In genomic region chr16:88736496-88736895, GRCh38 we compare ENCODE assay signal across 39 cellular contexts. TPM values are rescaled to one million over a fixed set of nuclear protein-coding genes. Genes with fewer than 3 reads are reported as not detected.
A peak's percentile ranks its signal among the peaks of the same experiment; 100 is the strongest.
DNase-seq lines count a peak whose midpoint lies in the region; ATAC-seq, FAIRE-seq and TF ChIP-seq lines count a peak whose summit lies in the region.
"Had no signal": no experiment of that assay in that cellular context is flagged by ENCODE, and none has a peak within 500 bp of the region (broad histone marks: within the 10 kb centered on the region; RNA-seq: fewer than 3 reads in every experiment).

No MANE protein-coding gene starts in this region.

- H3K27ac ChIP-seq in HCT116 (ENCODE audit: low read depth, low read length) (no peak overlapping the region), K562 (ENCODE audit: extremely low read depth, low read depth, low read length) (no peak overlapping the region), neuronal stem cell (replicated peaks; ENCODE audit: low read length) (no peak overlapping the region), esophagus muscularis mucosa (replicated peaks in 1 of 4) (no peak overlapping the region), kidney (ENCODE audit: low read depth in 2 of 2, low read length in 2 of 2) (no peak overlapping the region)
- H3K27ac ChIP-seq: 22Rv1; A549; BLaER1; BLaER1 treated with 17β-estradiol and CSF1 and Interleukin-3, amounts not matched to agents 10 nM and 100 nM had no signal

- DNase-seq in HCT116 (ENCODE audit: low read depth, low spot score) = no peak
- DNase-seq in T-helper 17 cell = no peak
- DNase-seq in K562 (ENCODE audit: extremely low read depth in 1 of 4, low spot score in 3 of 4) = no peak
- no peak for DNase-seq in neuronal stem cell (ENCODE audit: low spot score)
- DNase-seq in NCI-H2196 (lab: John Stamatoyannopoulos, UW; ENCODE audit: unreplicated experiment) = no peak
- DNase-seq in esophagus muscularis mucosa (ENCODE audit: extremely low spot score) = no peak
- DNase-seq in SW 1271 (lab: John Stamatoyannopoulos, UW) = no peak
- DNase-seq in kidney = no peak
- DNase-seq: 8988T; ACHN; AML-193; BE2C; Caco-2; Calu3; CD4-positive, alpha-beta memory T cell; CD4-positive, alpha-beta T cell; CD4-positive, CD25-positive, alpha-beta regulatory T cell; CD8-positive, alpha-beta memory T cell; CD8-positive, alpha-beta T cell; COR-L47; DMS 273 treated with DMSO at 0.1 percent for 48 hours; DMS153; DMS53; DMS79; DMS79 treated with DMSO at 0.1 percent for 48 hours; DND-41; EL had no signal

- peak overlapping the region; percentile 65 for H4K8ac ChIP-seq in neuronal stem cell (ENCODE audit: low read depth, low read length)

- ATAC-seq in HCT116 = no peak
- ATAC-seq in T-helper 17 cell = no peak
- no peak for ATAC-seq in K562

- CTCF ChIA-PET in HCT116 (lab: Charles Lee) (interaction anchor here (1.5 to 2.2 kb wide), 4 partner anchors 12 to 430 kb away, joined by 20 to 59 read pairs (median 32); partner anchors contain the start of genes APRT and PIEZO1), K562 (lab: Yijun Ruan, JAX; ENCODE audit: low intra/inter-chr PET ratio) (interaction anchor here (0.6 to 3.1 kb wide), 8 partner anchors 45 to 480 kb away, joined by 3 to 51 read pairs (median 6); partner anchors contain the start of genes APRT and PIEZO1)

- H3K4me3 ChIP-seq in HCT116 (replicated peaks in 1 of 2; ENCODE audit: low read depth in 1 of 2, low read length in 2 of 2) = no peak overlapping the region
- no peak overlapping the region for H3K4me3 ChIP-seq in K562
- no peak overlapping the region for H3K4me3 ChIP-seq in neuronal stem cell (ENCODE audit: low read length in 2 of 2)
- H3K4me3 ChIP-seq in esophagus muscularis mucosa = no peak overlapping the region
- H3K4me3 ChIP-seq in kidney (ENCODE audit: low read length in 2 of 2) = no peak overlapping the region
- H3K4me3 ChIP-seq: A549; BLaER1; BLaER1 treated with 17β-estradiol and CSF1 and Interleukin-3, amounts not matched to agents 10 nM and 100 nM had no signal

- H2BK15ac ChIP-seq in neuronal stem cell (ENCODE audit: low read length) = peak overlapping the region; percentile 98

- no TSS peak for BruUV-seq in HCT116 (replicated peaks; lab: Mats Ljungman, UMichigan)
- no TSS peak for BruUV-seq in K562 (replicated peaks; lab: Mats Ljungman, UMichigan)

- no peaks in the 10 kb centered on the region for H3K9me2 ChIP-seq in HCT116 (ENCODE audit: insufficient read depth)

- H3K23ac ChIP-seq in neuronal stem cell (ENCODE audit: low read depth, low read length, poor library complexity) = peak overlapping the region; percentile 65

- RAD21 ChIA-PET in HCT116 (lab: Charles Lee; ENCODE audit: low non-redundant PET in 1 of 2, low total read pairs in 2 of 2, uncharacterized antibody in 2 of 2, unreplicated experiment in 2 of 2) = interaction anchor here in 1 of 2 experiments (1.1 kb wide), 1 partner anchor 34 kb away, joined by 3 read pairs; no protein-coding TSS in a partner anchor

- FAIRE-seq in K562 (lab: Jason Lieb, UNC) (no peak), kidney (lab: Jason Lieb, UNC) (no peak)
- FAIRE-seq: A204.1, A549, D721Med had no signal

- peaks cover 14 to 56% of the 10 kb centered on the region in 2 experiments; a peak in 3 of 4 replicates for H3K36me3 ChIP-seq in HCT116 (ENCODE audit: control insufficient read depth in 1 of 2, insufficient read depth in 2 of 2, low read length in 2 of 2)
- peaks cover 99% of the 10 kb centered on the region for H3K36me3 ChIP-seq in K562 (ENCODE audit: control insufficient read depth, insufficient read depth, low read length)
- no peaks in the 10 kb centered on the region for H3K36me3 ChIP-seq in neuronal stem cell (replicated peaks in 1 of 2; ENCODE audit: control insufficient read depth in 2 of 2, insufficient read depth in 2 of 2, low read length in 2 of 2)
- H3K36me3 ChIP-seq in esophagus muscularis mucosa = peaks cover 45 to 98% (median 88%) of the 10 kb centered on the region in 4 donors
- H3K36me3 ChIP-seq in kidney (ENCODE audit: control insufficient read depth in 1 of 2, insufficient read depth in 2 of 2, low read length in 2 of 2) = peaks cover 12 to 13% of the 10 kb centered on the region in 2 donors
- H3K36me3 ChIP-seq: BE2C had no signal

- no peak overlapping the region for H3K4me3 Mint-ChIP-seq in T-helper 17 cell
- H3K4me3 Mint-ChIP-seq: B cell; CD14-positive monocyte; CD4-positive, alpha-beta memory T cell; CD4-positive, alpha-beta T cell; CD4-positive, CD25-positive, alpha-beta regulatory T cell; CD8-positive, alpha-beta memory T cell; CD8-positive, alpha-beta T cell had no signal

- H2BK5ac ChIP-seq in neuronal stem cell (ENCODE audit: low read length) = peak overlapping the region; percentile 88

- H2AFZ ChIP-seq in HCT116 (ENCODE audit: low read depth, low read length, poor library complexity, severe bottlenecking) (no peak overlapping the region), K562 (ENCODE audit: low read depth, low read length) (no peak overlapping the region), neuronal stem cell (ENCODE audit: low read length) (no peak overlapping the region)

- H3K79me1 ChIP-seq in neuronal stem cell (ENCODE audit: low read depth, low read length) = no peaks in the 10 kb centered on the region

- H3K27me3 ChIP-seq in HCT116 (ENCODE audit: insufficient read depth, low read length) = no peaks in the 10 kb centered on the region
- no peaks in the 10 kb centered on the region for H3K27me3 ChIP-seq in K562 (ENCODE audit: control insufficient read depth in 2 of 2, insufficient read depth in 2 of 2, low read length in 2 of 2)
- peaks cover 0 to 7% (median 0%) of the 10 kb centered on the region in 3 experiments for H3K27me3 ChIP-seq in neuronal stem cell (ENCODE audit: control insufficient read depth in 3 of 3, insufficient read depth in 3 of 3, low read depth in 1 of 3, low read length in 3 of 3)
- no peaks in the 10 kb centered on the region for H3K27me3 ChIP-seq in esophagus muscularis mucosa
- H3K27me3 ChIP-seq: BLaER1; BLaER1 treated with 17β-estradiol and CSF1 and Interleukin-3, amounts not matched to agents 10 nM and 100 nM had no signal

- peak overlapping the region; percentile 53 for H3K27ac Mint-ChIP-seq in T-helper 17 cell
- H3K27ac Mint-ChIP-seq: B cell; CD4-positive, alpha-beta T cell; CD8-positive, alpha-beta T cell had no signal

- intact Hi-C loops in HCT116 (cut with micrococcal nuclease) = loop anchor here (2.0 to 5.0 kb wide), 3 partner anchors 46 to 481 kb away; partner anchors contain the start of genes CDT1 and ZNF778
- intact Hi-C loops in K562 (cut with micrococcal nuclease) = loop anchor here (2.0 kb wide), 1 partner anchor 48 kb away; the partner anchor contains the start of gene PIEZO1
- intact Hi-C loops in esophagus muscularis mucosa (cut with DNase I) = no loop called here
- intact Hi-C loops in kidney (cut with DNase I) = loop anchor here (5.0 kb wide), 1 partner anchor 46 kb away; no protein-coding TSS in a partner anchor

- in situ Hi-C loops in K562 (cut with MboI) = no loop called here

- H3K9me3 ChIP-seq in HCT116 (ENCODE audit: control insufficient read depth in 1 of 2, insufficient read depth in 1 of 2, low read depth in 1 of 2, low read length in 2 of 2) = no peaks in the 10 kb centered on the region
- H3K9me3 ChIP-seq in T-helper 17 cell (ENCODE audit: control insufficient read depth, low read length, poor library complexity, severe bottlenecking) = no peaks in the 10 kb centered on the region
- H3K9me3 ChIP-seq in K562 (replicated peaks; ENCODE audit: control insufficient read depth, insufficient read depth, low read depth, low read length) = no peaks in the 10 kb centered on the region
- H3K9me3 ChIP-seq in neuronal stem cell (replicated peaks in 1 of 2; ENCODE audit: control insufficient read depth in 2 of 2, insufficient read depth in 1 of 2, low read depth in 1 of 2, low read length in 2 of 2) = no peaks in the 10 kb centered on the region
- no peaks in the 10 kb centered on the region for H3K9me3 ChIP-seq in esophagus muscularis mucosa
- H3K9me3 ChIP-seq in kidney (ENCODE audit: control insufficient read depth in 1 of 2, low read length in 2 of 2) = no peaks in the 10 kb centered on the region
- H3K9me3 ChIP-seq: A549; BE2C; BLaER1; BLaER1 treated with 17β-estradiol and CSF1 and Interleukin-3, amounts not matched to agents 10 nM and 100 nM; Caco-2 had no signal

- peak overlapping the region; percentile 27 for H3K18ac ChIP-seq in neuronal stem cell (ENCODE audit: low read length)

- H3K9ac ChIP-seq in HCT116 (ENCODE audit: low read length) = no peak overlapping the region
- no peak overlapping the region for H3K9ac ChIP-seq in K562 (ENCODE audit: insufficient read depth in 1 of 2, low read depth in 2 of 2, low read length in 2 of 2)
- no peak overlapping the region for H3K9ac ChIP-seq in neuronal stem cell (ENCODE audit: low read depth, low read length, poor library complexity)
- H3K9ac ChIP-seq in kidney (ENCODE audit: low read length in 2 of 2) = no peak overlapping the region
- H3K9ac ChIP-seq: BLaER1 had no signal

- H3K4ac ChIP-seq in neuronal stem cell (ENCODE audit: low read length) = no peak overlapping the region

- no peaks in the 10 kb centered on the region for H3K27me3 Mint-ChIP-seq in T-helper 17 cell
- H3K27me3 Mint-ChIP-seq: B cell; CD4-positive, alpha-beta memory T cell; CD4-positive, alpha-beta T cell; CD4-positive, CD25-positive, alpha-beta regulatory T cell; CD8-positive, alpha-beta memory T cell had no signal

- H3K4me1 Mint-ChIP-seq in T-helper 17 cell = peaks cover 2% of the 10 kb centered on the region
- H3K4me1 Mint-ChIP-seq: CD14-positive monocyte; CD4-positive, CD25-positive, alpha-beta regulatory T cell had no signal

- peaks cover 0 to 5% of the 10 kb centered on the region in 2 experiments; a peak in 1 of 4 replicates for H3K4me1 ChIP-seq in HCT116 (ENCODE audit: control insufficient read depth in 1 of 2, insufficient read depth in 2 of 2, low read length in 2 of 2)
- H3K4me1 ChIP-seq in K562 (replicated peaks in 1 of 2; ENCODE audit: control insufficient read depth in 2 of 2, insufficient read depth in 2 of 2, low read length in 2 of 2) = peaks cover 0 to 94% of the 10 kb centered on the region in 2 experiments; a peak in 3 of 5 replicates
- H3K4me1 ChIP-seq in neuronal stem cell (ENCODE audit: control insufficient read depth in 2 of 2, insufficient read depth in 1 of 2, low read depth in 1 of 2, low read length in 2 of 2) = peaks cover 2 to 3% of the 10 kb centered on the region in 2 donors
- H3K4me1 ChIP-seq in esophagus muscularis mucosa = peaks cover 5 to 18% (median 11%) of the 10 kb centered on the region in 4 donors
- H3K4me1 ChIP-seq in kidney (ENCODE audit: control insufficient read depth in 1 of 2, insufficient read depth in 1 of 2, low read depth in 1 of 2, low read length in 2 of 2) = peaks cover 0 to 7% of the 10 kb centered on the region in 2 donors
- H3K4me1 ChIP-seq: Caco-2 had no signal

- H3K4me2 ChIP-seq in HCT116 (ENCODE audit: low read length) (no peak overlapping the region), K562 (ENCODE audit: insufficient read depth, low read length) (no peak overlapping the region), neuronal stem cell (ENCODE audit: insufficient read depth, low read length, poor library complexity, severe bottlenecking) (no peak overlapping the region)
- H3K4me2 ChIP-seq: A549; BLaER1 treated with 17β-estradiol and CSF1 and Interleukin-3, amounts not matched to agents 10 nM and 100 nM had no signal

- H2BK120ac ChIP-seq in neuronal stem cell (ENCODE audit: low read depth, low read length) = no peak overlapping the region

- TF ChIP-seq RAD21 in HCT116 (IDR thresholded peaks at IDR 0.05; ENCODE audit: low read depth) (no peak), K562 (CRISPR knock-in tag; conservative IDR thresholded peaks at IDR 0.05 in 1 of 2, IDR thresholded peaks at IDR 0.05 in 1 of 2) (no peak)

- no peaks in the 10 kb centered on the region for H3K36me3 Mint-ChIP-seq in T-helper 17 cell (ENCODE audit: low read depth)

- no peak for TF ChIP-seq EP300 in K562 (IDR thresholded peaks at IDR 0.05; ENCODE audit: low read length)
- TF ChIP-seq EP300 in esophagus muscularis mucosa (IDR thresholded peaks at IDR 0.05) = no peak

- H4K91ac ChIP-seq in neuronal stem cell (ENCODE audit: low read depth, low read length, poor library complexity) = no peak overlapping the region

- H2AK5ac ChIP-seq in neuronal stem cell (ENCODE audit: low read depth, low read length) = peak overlapping the region; percentile 99

- POLR2A ChIA-PET in HCT116 (lab: Charles Lee) = no interaction called here
- POLR2A ChIA-PET in K562 (lab: Yijun Ruan, JAX) = interaction anchor here (1.3 to 1.7 kb wide), 6 partner anchors 10 to 73 kb away, joined by 4 to 17 read pairs (median 5); no protein-coding TSS in a partner anchor

- TF ChIP-seq POLR2A in HCT116 (IDR thresholded peaks at IDR 0.05; ENCODE audit: borderline replicate concordance, extremely low read depth, insufficient read depth, insufficient read length) (no peak), K562 (conservative IDR thresholded peaks at IDR 0.05) (no peak), esophagus muscularis mucosa (IDR thresholded peaks at IDR 0.05; ENCODE audit: low read depth) (no peak)

- peak overlapping the region; percentile 73 for H2BK12ac ChIP-seq in neuronal stem cell (ENCODE audit: low read length)

- no peaks in the 10 kb centered on the region for H4K20me1 ChIP-seq in HCT116 (ENCODE audit: insufficient read depth)
- peaks cover 8% of the 10 kb centered on the region for H4K20me1 ChIP-seq in K562 (replicated peaks; ENCODE audit: control insufficient read depth, insufficient read depth, low read length)

- H3K79me2 ChIP-seq in HCT116 (ENCODE audit: insufficient read depth, low read length) (peaks cover 13% of the 10 kb centered on the region; the same call in 1 of the 2 replicates), K562 (ENCODE audit: control insufficient read depth, insufficient read depth, low read length) (peaks cover 7% of the 10 kb centered on the region; the same call in 2 of the 3 replicates)

- TF ChIP-seq CTCF in HCT116 (IDR thresholded peaks at IDR 0.05 in 2 of 3, conservative IDR thresholded peaks at IDR 0.05 in 1 of 3; ENCODE audit: borderline replicate concordance in 1 of 3, insufficient read depth in 1 of 3, low read depth in 2 of 3, low read length in 2 of 3) = no peak
- TF ChIP-seq CTCF in K562 (IDR thresholded peaks at IDR 0.05 in 2 of 3, conservative IDR thresholded peaks at IDR 0.05 in 1 of 3; ENCODE audit: insufficient read depth in 2 of 3, low read depth in 1 of 3, low read length in 3 of 3) = no peak
- no peak for TF ChIP-seq CTCF in esophagus muscularis mucosa (IDR thresholded peaks at IDR 0.05)
- no peak for TF ChIP-seq CTCF in kidney (IDR thresholded peaks at IDR 0.05; ENCODE audit: borderline replicate concordance, extremely low read depth, insufficient read depth)

- 96% methylated on average over 15 of the region's 21 CpGs for WGBS in K562 (ENCODE audit: insufficient coverage, low coverage, missing lambda C conversion rate)
- no CpG with 5 or more reads among the region's 21 CpGs for WGBS in neuronal stem cell (ENCODE audit: extremely low coverage in 2 of 2, insufficient read length in 2 of 2, insufficient replicate concordance in 1 of 2), 2 donors
- WGBS in esophagus muscularis mucosa = 91% methylated on average over 9 of the region's 21 CpGs

- no peak overlapping the region for H3K14ac ChIP-seq in neuronal stem cell (ENCODE audit: low read length)

- no peaks in the 10 kb centered on the region for H3K9me1 ChIP-seq in K562 (ENCODE audit: control insufficient read depth, insufficient read depth, low read length)

RNA-seq across cellular contexts. Expression of gene CTU2, which starts 30.2 kb away (rescaled TPM):
- total RNA-seq in HCT116 (2021; ENCODE audit: unreplicated experiment) (71.3 TPM), T-helper 17 cell (10 to 100 TPM; 22.4 to 33.6 TPM), K562 (2014; rRNA removed) (55.4 and 68.9 TPM in 2 replicates), K562 (2014; rRNA removed; fragmentation: Illumina TruSeq; extraction: Trizol) (7.2 and 11.9 TPM in 2 replicates), K562 (2015; rRNA removed; fragmentation: Illumina TruSeq; extraction: Trizol) (41.1 and 49.2 TPM in 2 replicates), K562 (2021) (105 and 106 TPM in 2 replicates), esophagus muscularis mucosa (10 to 100 TPM in 2 of 4 donors, 1 to 10 TPM in 2; 8.9 to 14.7 (median 10.3) TPM), kidney (18.8 TPM)
- polyA plus RNA-seq in HCT116 (2012) = 40.4 and 63.0 TPM in 2 replicates
- total RNA-seq in K562 (2011; cell fraction: chromatin; rRNA removed; ENCODE audit: low replicate concordance) = 45.3 and 159 TPM in 2 replicates
- 114 and 148 TPM in 2 replicates for total RNA-seq in K562 (2011; cell fraction: nucleolus; rRNA removed)
- 48.7 and 66.7 TPM in 2 replicates for total RNA-seq in K562 (2011; cell fraction: nucleoplasm; rRNA removed)
- polyA plus RNA-seq in K562 (2011; rRNA removed) (23.2 and 30.1 TPM in 2 replicates), K562 (2014; fragmentation: Illumina TruSeq; extraction: Trizol) (17.7 and 46.9 TPM in 2 replicates), K562 (2014; fragmentation: Nextera tagmentation; extraction: Ambion mirVana) (1 to 10 TPM; 1.3 to 3.0 TPM), K562 (2014; rRNA removed) (63.4 and 76.6 TPM in 2 replicates), kidney (ENCODE audit: insufficient read depth, low read depth, low replicate concordance) (11.1 TPM)
- polyA plus RNA-seq in K562 (2011; cell fraction: cytosol; rRNA removed) = 40.2 and 96.8 TPM in 2 replicates
- 102 and 136 TPM in 2 replicates for polyA plus RNA-seq in K562 (2011; cell fraction: nucleus; rRNA removed)
- polyA plus RNA-seq in K562 (2012) = 34.1 and 51.7 TPM in 2 replicates
- polyA minus RNA-seq in K562 (2011; rRNA and poly(A)+ RNA removed) = 9.4 and 14.4 TPM in 2 replicates
- 48.0 and 51.1 TPM in 2 replicates for polyA minus RNA-seq in K562 (2011; cell fraction: cytosol; rRNA and poly(A)+ RNA removed)
- polyA minus RNA-seq in K562 (2011; cell fraction: nucleus; rRNA and poly(A)+ RNA removed) = 40.7 and 44.1 TPM in 2 replicates
- polyA plus RNA-seq in neuronal stem cell (2013, experiment 1 of 2) = 25.8 TPM
- 28.0 TPM for polyA plus RNA-seq in neuronal stem cell (2013, experiment 2 of 2)

RNA-seq across cellular contexts. Expression of gene RNF166, which starts 30.3 kb away (rescaled TPM):
- total RNA-seq in HCT116 (2021; ENCODE audit: unreplicated experiment) = 39.4 TPM
- 21.5 and 22.1 TPM in 2 replicates for polyA plus RNA-seq in HCT116 (2012)
- 100 to 1,000 TPM; 235 to 398 TPM for total RNA-seq in T-helper 17 cell
- 58.8 and 182 TPM in 2 replicates for total RNA-seq in K562 (2011; cell fraction: chromatin; rRNA removed; ENCODE audit: low replicate concordance)
- 89.5 and 92.7 TPM in 2 replicates for total RNA-seq in K562 (2011; cell fraction: nucleolus; rRNA removed)
- 60.1 and 64.4 TPM in 2 replicates for total RNA-seq in K562 (2011; cell fraction: nucleoplasm; rRNA removed)
- 46.9 and 61.6 TPM in 2 replicates for total RNA-seq in K562 (2014; rRNA removed)
- total RNA-seq in K562 (2014; rRNA removed; fragmentation: Illumina TruSeq; extraction: Trizol) = 6.1 and 7.3 TPM in 2 replicates
- 19.5 and 22.3 TPM in 2 replicates for total RNA-seq in K562 (2015; rRNA removed; fragmentation: Illumina TruSeq; extraction: Trizol)
- total RNA-seq in K562 (2021) = 60.3 and 61.2 TPM in 2 replicates
- polyA plus RNA-seq in K562 (2011; rRNA removed) = 26.5 and 37.4 TPM in 2 replicates
- 37.8 and 90.9 TPM in 2 replicates for polyA plus RNA-seq in K562 (2011; cell fraction: cytosol; rRNA removed)
- 118 and 185 TPM in 2 replicates for polyA plus RNA-seq in K562 (2011; cell fraction: nucleus; rRNA removed)
- 23.8 and 39.8 TPM in 2 replicates for polyA plus RNA-seq in K562 (2012)
- polyA plus RNA-seq in K562 (2014; fragmentation: Illumina TruSeq; extraction: Trizol) = 12.7 and 27.9 TPM in 2 replicates
- under 1 TPM; 0.56 to 0.96 TPM for polyA plus RNA-seq in K562 (2014; fragmentation: Nextera tagmentation; extraction: Ambion mirVana)
- polyA plus RNA-seq in K562 (2014; rRNA removed) = 59.4 and 65.6 TPM in 2 replicates
- polyA minus RNA-seq in K562 (2011; rRNA and poly(A)+ RNA removed) = 7.0 and 12.0 TPM in 2 replicates
- 41.2 and 44.5 TPM in 2 replicates for polyA minus RNA-seq in K562 (2011; cell fraction: cytosol; rRNA and poly(A)+ RNA removed)
- polyA minus RNA-seq in K562 (2011; cell fraction: nucleus; rRNA and poly(A)+ RNA removed) = 33.4 and 39.2 TPM in 2 replicates
- polyA plus RNA-seq in neuronal stem cell (2013, experiment 1 of 2) = 20.4 TPM
- polyA plus RNA-seq in neuronal stem cell (2013, experiment 2 of 2) = 19.1 TPM
- total RNA-seq in esophagus muscularis mucosa = 10 to 100 TPM; 23.3 to 33.5 (median 27.5) TPM
- 31.4 TPM for total RNA-seq in kidney
- polyA plus RNA-seq in kidney (ENCODE audit: insufficient read depth, low read depth, low replicate concordance) = 16.3 TPM

RNA-seq across cellular contexts. Expression of gene PIEZO1, which starts 48.5 kb away (rescaled TPM):
- total RNA-seq in HCT116 (2021; ENCODE audit: unreplicated experiment) (224 TPM), T-helper 17 cell (100 to 1,000 TPM; 272 to 318 TPM), K562 (2014; rRNA removed) (213 and 305 TPM in 2 replicates), K562 (2014; rRNA removed; fragmentation: Illumina TruSeq; extraction: Trizol) (44.5 and 45.2 TPM in 2 replicates), K562 (2015; rRNA removed; fragmentation: Illumina TruSeq; extraction: Trizol) (97.9 and 113 TPM in 2 replicates), K562 (2021) (354 and 432 TPM in 2 replicates), esophagus muscularis mucosa (100 to 1,000 TPM; 140 to 298 (median 182) TPM), kidney (124 TPM)
- 198 and 280 TPM in 2 replicates for polyA plus RNA-seq in HCT116 (2012)
- total RNA-seq in K562 (2011; cell fraction: chromatin; rRNA removed; ENCODE audit: low replicate concordance) = 759 and 2,233 TPM in 2 replicates
- 1,565 and 1,591 TPM in 2 replicates for total RNA-seq in K562 (2011; cell fraction: nucleolus; rRNA removed)
- 1,027 and 1,219 TPM in 2 replicates for total RNA-seq in K562 (2011; cell fraction: nucleoplasm; rRNA removed)
- polyA plus RNA-seq in K562 (2011; rRNA removed) (131 and 170 TPM in 2 replicates), K562 (2014; fragmentation: Illumina TruSeq; extraction: Trizol) (146 and 201 TPM in 2 replicates), K562 (2014; fragmentation: Nextera tagmentation; extraction: Ambion mirVana) (1 to 10 TPM; 3.6 to 9.6 TPM), K562 (2014; rRNA removed) (319 and 383 TPM in 2 replicates), kidney (ENCODE audit: insufficient read depth, low read depth, low replicate concordance) (103 TPM)
- polyA plus RNA-seq in K562 (2011; cell fraction: cytosol; rRNA removed) = 143 and 281 TPM in 2 replicates
- 1,334 and 2,777 TPM in 2 replicates for polyA plus RNA-seq in K562 (2011; cell fraction: nucleus; rRNA removed)
- 266 and 440 TPM in 2 replicates for polyA plus RNA-seq in K562 (2012)
- 56.6 and 97.2 TPM in 2 replicates for polyA minus RNA-seq in K562 (2011; rRNA and poly(A)+ RNA removed)
- polyA minus RNA-seq in K562 (2011; cell fraction: cytosol; rRNA and poly(A)+ RNA removed) = 155 and 200 TPM in 2 replicates
- polyA minus RNA-seq in K562 (2011; cell fraction: nucleus; rRNA and poly(A)+ RNA removed) = 321 and 450 TPM in 2 replicates
- 8.0 TPM for polyA plus RNA-seq in neuronal stem cell (2013, experiment 1 of 2)
- polyA plus RNA-seq in neuronal stem cell (2013, experiment 2 of 2) = 9.2 TPM

RNA-seq across cellular contexts. Expression of gene SNAI3, which starts 50.2 kb away (rescaled TPM):
- total RNA-seq in HCT116 (2021; ENCODE audit: unreplicated experiment) (2.2 TPM), T-helper 17 cell (10 to 100 TPM in 1 of 2 donors, 1 to 10 TPM in 1; 7.7 to 10.2 TPM), K562 (2014; rRNA removed) (2.7 and 4.1 TPM in 2 replicates), K562 (2014; rRNA removed; fragmentation: Illumina TruSeq; extraction: Trizol) (0.15 and 0.19 TPM in 2 replicates), K562 (2015; rRNA removed; fragmentation: Illumina TruSeq; extraction: Trizol) (0.72 and 0.87 TPM in 2 replicates), K562 (2021) (2.5 and 3.1 TPM in 2 replicates), esophagus muscularis mucosa (under 1 TPM; 0.26 to 0.83 (median 0.59) TPM), kidney (2.3 TPM)
- polyA plus RNA-seq in HCT116 (2012) = 1.8 and 2.3 TPM in 2 replicates
- total RNA-seq in K562 (2011; cell fraction: chromatin; rRNA removed; ENCODE audit: low replicate concordance) = 0.79 and 2.9 TPM in 2 replicates
- 3.2 and 3.7 TPM in 2 replicates for total RNA-seq in K562 (2011; cell fraction: nucleolus; rRNA removed)
- 0.95 and 1.1 TPM in 2 replicates for total RNA-seq in K562 (2011; cell fraction: nucleoplasm; rRNA removed)
- polyA plus RNA-seq in K562 (2011; rRNA removed) (0.88 and 3.0 TPM in 2 replicates), K562 (2014; fragmentation: Illumina TruSeq; extraction: Trizol) (0.70 and 1.9 TPM in 2 replicates), K562 (2014; fragmentation: Nextera tagmentation; extraction: Ambion mirVana) (under 1 TPM in 1 of 2 experiments, not detected in 1; 0.04 TPM), K562 (2014; rRNA removed) (1.5 and 2.1 TPM in 2 replicates), kidney (ENCODE audit: insufficient read depth, low read depth, low replicate concordance) (0.75 TPM)
- polyA plus RNA-seq in K562 (2011; cell fraction: cytosol; rRNA removed) = 3.2 and 5.5 TPM in 2 replicates
- 2.9 and 3.8 TPM in 2 replicates for polyA plus RNA-seq in K562 (2011; cell fraction: nucleus; rRNA removed)
- 0.95 and 1.2 TPM in 2 replicates for polyA plus RNA-seq in K562 (2012)
- 0.42 and 0.87 TPM in 2 replicates for polyA minus RNA-seq in K562 (2011; rRNA and poly(A)+ RNA removed)
- polyA minus RNA-seq in K562 (2011; cell fraction: cytosol; rRNA and poly(A)+ RNA removed) = 1.9 and 3.5 TPM in 2 replicates
- 1.5 and 2.3 TPM in 2 replicates for polyA minus RNA-seq in K562 (2011; cell fraction: nucleus; rRNA and poly(A)+ RNA removed)
- polyA plus RNA-seq in neuronal stem cell (2013, experiment 1 of 2) = 0.50 TPM
- 0.32 TPM for polyA plus RNA-seq in neuronal stem cell (2013, experiment 2 of 2)
- total RNA-seq: A172, A673, Daoy had no signal
- polyA plus RNA-seq: A549, BJ had no signal

Comparison
In these comparisons a context has a peak if more than half of its experiments do, and no peak if none do; other contexts are left out.
1. Of the 22 proteins assayed by ChIP-seq in both K562 and HCT116: peak only in K562: none; only in HCT116: POLR2AphosphoS5; in both: none; in neither: 21.